ENCODE assay signal across 20 cellular contexts in the genomic region with DNA sequence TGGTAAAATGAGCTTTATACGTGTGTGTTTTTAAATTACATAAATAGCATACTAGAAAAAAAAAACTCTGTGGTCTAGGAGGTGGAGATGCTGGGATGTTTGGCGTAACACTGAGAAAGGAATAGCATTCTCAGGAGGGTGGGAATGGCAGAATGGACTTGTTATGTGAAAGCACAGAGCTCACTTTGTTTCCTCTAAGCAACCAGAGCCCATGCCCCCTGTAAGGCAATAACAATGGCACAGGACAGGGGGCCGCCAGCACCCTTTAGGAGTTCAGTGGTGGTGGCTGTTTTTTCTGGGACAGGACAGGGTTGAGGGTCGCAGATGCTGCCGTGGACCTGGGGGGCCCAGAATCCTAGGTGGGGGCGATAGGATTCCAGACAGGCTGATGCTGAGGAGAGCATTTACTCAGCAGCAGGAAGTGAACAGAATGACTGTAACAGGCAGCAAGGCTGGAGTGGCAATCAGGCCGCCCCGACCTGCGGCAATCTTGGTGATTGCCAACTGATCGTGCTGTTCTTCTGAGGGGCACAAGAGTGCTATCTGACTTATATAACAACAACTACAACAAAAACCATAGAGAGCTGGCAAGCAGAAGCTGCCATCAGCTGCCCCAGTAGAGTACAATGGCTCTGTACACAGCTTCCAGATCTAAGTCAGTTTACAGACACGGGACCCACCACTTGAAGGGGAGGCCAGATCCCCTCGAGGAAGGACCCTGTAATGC.
DNase-seq lines count a peak whose midpoint lies in the region; ATAC-seq, FAIRE-seq and TF ChIP-seq lines count a peak whose summit lies in the region.
"Had no signal": no experiment of that assay in that cellular context is flagged by ENCODE, and none has a peak within 500 bp of the region (broad histone marks: within the 10 kb centered on the region; RNA-seq: fewer than 3 reads in every experiment).

No MANE protein-coding gene starts in this region.

- H3K27ac ChIP-seq in dorsolateral prefrontal cortex (peak overlapping the region in 33 of 59 donors; percentile 4 to 81 (median 48)), lung (ENCODE audit: low read depth in 1 of 2, low read length in 1 of 2) (no peak overlapping the region), heart left ventricle (no peak overlapping the region)
- H3K27ac ChIP-seq: RWPE1, SJSA1 had no signal

- peaks cover 0 to 4% (median 2%) of the 10 kb centered on the region in 3 donors for H3K27me3 Mint-ChIP-seq in CD14-positive monocyte (ENCODE audit: low read depth in 3 of 3)
- H3K27me3 Mint-ChIP-seq: CD4-positive, alpha-beta T cell had no signal

- FAIRE-seq in HTR-8/SVneo (lab: Jason Lieb, UNC), result peak; percentile 90

- no peak overlapping the region for H3K4me3 Mint-ChIP-seq in CD14-positive monocyte
- H3K4me3 Mint-ChIP-seq: B cell; CD4-positive, alpha-beta T cell had no signal

- WGBS in lung, 2 donors, result 79 to 80% methylated on average over 12 of the region's 12 CpGs
- WGBS in heart left ventricle, 4 donors, result 76 to 84% (median 80%) methylated on average over 12 of the region's 12 CpGs

- H3K27ac Mint-ChIP-seq in CD14-positive monocyte, result no peak overlapping the region
- H3K27ac Mint-ChIP-seq: B cell; CD4-positive, alpha-beta T cell had no signal

- H3K4me1 ChIP-seq in lung (ENCODE audit: control insufficient read depth in 2 of 2, insufficient read depth in 2 of 2, low read length in 2 of 2) (peaks cover 0 to 3% of the 10 kb centered on the region in 2 donors), heart left ventricle (peaks cover 3 to 28% (median 19%) of the 10 kb centered on the region in 12 donors)

- TF ChIP-seq CTCF in dorsolateral prefrontal cortex (IDR thresholded peaks at IDR 0.05 in 54 of 56, conservative IDR thresholded peaks at IDR 0.05 in 2 of 56; ENCODE audit: low read depth in 1 of 56, partially characterized antibody in 56 of 56), result no peak
- no peak for TF ChIP-seq CTCF in lung (IDR thresholded peaks at IDR 0.05; ENCODE audit: control extremely low read depth, extremely low read depth)
- TF ChIP-seq CTCF in heart left ventricle (IDR thresholded peaks at IDR 0.05), result no peak
- no peak for TF ChIP-seq CTCF in CD14-positive monocyte (IDR thresholded peaks at IDR 0.05)

- H3K36me3 ChIP-seq in lung (ENCODE audit: control insufficient read depth in 2 of 2, insufficient read depth in 2 of 2, low read length in 2 of 2) (no peaks in the 10 kb centered on the region), heart left ventricle (no peaks in the 10 kb centered on the region)
- H3K36me3 ChIP-seq: SJSA1 had no signal

- ATAC-seq in lung (ENCODE audit: insufficient read depth, low FRiP score) (no peak), heart left ventricle (no peak)
- ATAC-seq: HCT116, PC-3 had no signal

- intact Hi-C loops in dorsolateral prefrontal cortex (cut with DNase I), result no loop called here
- intact Hi-C loops in heart left ventricle (cut with DNase I), result no loop called here
- intact Hi-C loops in CD14-positive monocyte (cut with micrococcal nuclease), result no loop called here

- H3K36me3 Mint-ChIP-seq in CD14-positive monocyte, result no peaks in the 10 kb centered on the region

- H3K9me3 ChIP-seq in lung (ENCODE audit: control insufficient read depth in 2 of 2, insufficient read depth in 1 of 2, low read length in 1 of 2), result no peaks in the 10 kb centered on the region
- peaks cover 0 to 8% (median 0%) of the 10 kb centered on the region in 12 donors for H3K9me3 ChIP-seq in heart left ventricle
- H3K9me3 ChIP-seq: SJSA1 had no signal

- peaks cover 2% of the 10 kb centered on the region for H3K4me1 Mint-ChIP-seq in CD14-positive monocyte
- H3K4me1 Mint-ChIP-seq: B cell had no signal

- H3K27me3 ChIP-seq in dorsolateral prefrontal cortex (peaks cover 0 to 3% (median 0%) of the 10 kb centered on the region in 45 donors), lung (ENCODE audit: control insufficient read depth, insufficient read depth) (no peaks in the 10 kb centered on the region), heart left ventricle (no peaks in the 10 kb centered on the region)
- H3K27me3 ChIP-seq: SJSA1 had no signal

- peaks cover 0 to 13% (median 8%) of the 10 kb centered on the region in 7 donors for H3K9me3 Mint-ChIP-seq in CD14-positive monocyte

- no peak for DNase-seq in HTR-8/SVneo (ENCODE audit: insufficient read length, low spot score)
- DNase-seq in dorsolateral prefrontal cortex, result no peak
- DNase-seq in lung (ENCODE audit: low spot score), result peak; percentile 18
- peak; percentile 9 for DNase-seq in putamen (ENCODE audit: low spot score)
- DNase-seq in heart left ventricle, result no peak
- no peak for DNase-seq in erythroblast (lab: John Stamatoyannopoulos, UW)
- no peak for DNase-seq in CD14-positive monocyte (ENCODE audit: low spot score)
- no peak for DNase-seq in GF-D8 (lab: John Stamatoyannopoulos, UW)
- DNase-seq: ACHN; CD4-positive, alpha-beta T cell; DMS53; MV-4-11; NCI-H1436 treated with DMSO at 0.1 percent for 48 hours; NCI-H2081; NCI-H774; PC-3 had no signal

- TF ChIP-seq POLR2A in heart left ventricle (IDR thresholded peaks at IDR 0.05) (no peak), erythroblast (IDR thresholded peaks at IDR 0.05; ENCODE audit: low read length) (no peak)

- H3K4me3 ChIP-seq in dorsolateral prefrontal cortex (peak overlapping the region in 4 of 59 donors; percentile 2 to 24 (median 12)), lung (no peak overlapping the region), heart left ventricle (no peak overlapping the region)
- H3K4me3 ChIP-seq: SJSA1 had no signal

Comparison
In these comparisons a context has a peak if more than half of its experiments do, and no peak if none do; other contexts are left out.
1. DNase-seq: peak in lung (single experiment) and putamen (single experiment); none in HTR-8/SVneo (single experiment), dorsolateral prefrontal cortex (0 of 10), heart left ventricle (0 of 5), erythroblast (0 of 2), CD14-positive monocyte (single experiment) and GF-D8 (single experiment).
2. H3K27ac ChIP-seq: peak in dorsolateral prefrontal cortex (33 of 59); none in lung (0 of 2) and heart left ventricle (0 of 12).